In the genomic region with DNA sequence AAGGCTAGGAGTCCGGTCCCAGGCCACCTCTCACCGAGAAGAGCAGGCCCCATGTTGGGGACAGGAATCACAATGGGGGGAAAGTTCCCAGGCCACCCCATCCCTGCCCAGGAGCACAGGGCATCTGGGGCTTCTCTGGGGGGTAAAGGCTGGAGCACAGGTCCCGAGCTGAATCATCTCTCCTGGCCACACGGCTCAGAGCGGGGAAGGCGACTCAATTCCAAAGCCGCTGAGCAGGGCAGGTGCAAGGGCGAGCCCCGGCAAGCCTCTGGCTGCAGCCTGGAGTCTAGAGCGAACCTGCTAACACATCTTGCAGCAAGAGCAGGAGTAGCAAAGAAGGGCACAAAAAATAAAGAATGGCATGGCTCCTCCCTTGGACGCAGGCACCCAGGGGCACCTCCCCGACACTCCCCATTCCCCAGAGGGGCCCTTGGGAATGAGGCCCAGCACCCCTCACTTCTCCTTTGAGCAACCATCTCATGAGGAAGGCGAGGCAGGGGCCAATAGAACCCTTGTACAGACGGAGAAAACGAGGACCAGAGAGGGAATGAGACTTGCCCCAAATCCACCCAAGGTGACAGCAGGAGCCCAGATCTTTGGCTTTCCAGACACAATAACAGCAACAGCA, we compare ENCODE assay signal across 8 cellular contexts. TPM values are rescaled to one million over a fixed set of nuclear protein-coding genes. Genes with fewer than 3 reads are reported as not detected.
DNase-seq lines count a peak whose midpoint lies in the region; ATAC-seq, FAIRE-seq and TF ChIP-seq lines count a peak whose summit lies in the region.
"Had no signal": no experiment of that assay in that cellular context is flagged by ENCODE, and none has a peak within 500 bp of the region (broad histone marks: within the 10 kb centered on the region; RNA-seq: fewer than 3 reads in every experiment).

No MANE protein-coding gene starts in this region.

- CTCF ChIA-PET in HepG2 (lab: Yijun Ruan, JAX; ENCODE audit: low intra/inter-chr PET ratio, low total read pairs), result no interaction called here

- POLR2A ChIA-PET in HepG2 (lab: Yijun Ruan, JAX), result no interaction called here

- TF ChIP-seq CTCF in astrocyte (IDR thresholded peaks at IDR 0.05; ENCODE audit: insufficient read depth, low read depth, low read length) (no peak), HepG2 (CRISPR knock-in tag; IDR thresholded peaks at IDR 0.05) (no peak), testis (IDR thresholded peaks at IDR 0.05) (no peak)

- no peaks in the 10 kb centered on the region for H3K9me3 ChIP-seq in astrocyte (ENCODE audit: insufficient read depth, low read depth, low read length)
- no peaks in the 10 kb centered on the region for H3K9me3 ChIP-seq in HepG2 (ENCODE audit: low read length)
- no peaks in the 10 kb centered on the region for H3K9me3 ChIP-seq in testis

- intact Hi-C loops in HepG2 (cut with micrococcal nuclease; ENCODE audit: unreplicated experiment) (no loop called here), testis (cut with DNase I; ENCODE audit: low total_unique reads) (no loop called here)

- peaks cover 7% of the 10 kb centered on the region for H3K9me3 Mint-ChIP-seq in astrocyte (ENCODE audit: unreplicated experiment)

- H3K27me3 ChIP-seq in astrocyte (ENCODE audit: insufficient read depth, low read length), result no peaks in the 10 kb centered on the region
- H3K27me3 ChIP-seq in HepG2 (ENCODE audit: control insufficient read depth in 1 of 2, insufficient read depth in 2 of 2, low read length in 2 of 2), result no peaks in the 10 kb centered on the region
- H3K27me3 ChIP-seq in testis, result no peaks in the 10 kb centered on the region

- H3K9ac ChIP-seq in astrocyte (ENCODE audit: low read length), result peak overlapping the region; percentile 80
- H3K9ac ChIP-seq in HepG2 (ENCODE audit: insufficient read depth, low read depth, low read length), result 0 out of 2 replicates have a peak overlapping the region, but pooled peaks have one; percentile 9

- FAIRE-seq in astrocyte (lab: Jason Lieb, UNC) (no peak), HepG2 (lab: Jason Lieb, UNC) (no peak)

- peak overlapping the region; percentile 27 for H3K4me3 Mint-ChIP-seq in astrocyte (ENCODE audit: unreplicated experiment)

- ATAC-seq in HepG2, result peak; percentile 9; the same call in 2 of the 3 replicates

- H3K27ac ChIP-seq in astrocyte (ENCODE audit: low read depth, low read length) (peak overlapping the region; percentile 78), HepG2 (ENCODE audit: extremely low read length, insufficient read depth, low read length) (no peak overlapping the region), testis (peak overlapping the region; percentile 66 to 74)

- H3K36me3 ChIP-seq in astrocyte (ENCODE audit: insufficient read depth, low read length), result peaks cover 6% of the 10 kb centered on the region
- H3K36me3 ChIP-seq in HepG2 (replicated peaks in 1 of 2; ENCODE audit: control insufficient read depth in 1 of 2, insufficient read depth in 2 of 2, low read length in 2 of 2), result peaks cover 10 to 30% of the 10 kb centered on the region in 2 experiments; a peak in 4 of 5 replicates
- H3K36me3 ChIP-seq in testis (ENCODE audit: low read depth, missing control alignments), result no peaks in the 10 kb centered on the region

- no peak for TF ChIP-seq EP300 in HepG2 (IDR thresholded peaks at IDR 0.05; ENCODE audit: low read depth in 2 of 2, low read length in 2 of 2)
- TF ChIP-seq EP300 in HepG2 (CRISPR knock-in tag; IDR thresholded peaks at IDR 0.05; ENCODE audit: borderline replicate concordance), result no peak

- peak overlapping the region; percentile 78 for H3K4me2 ChIP-seq in astrocyte (ENCODE audit: low read length)
- peak overlapping the region; percentile 46 for H3K4me2 ChIP-seq in HepG2 (ENCODE audit: low read depth, low read length)

- no peak overlapping the region for H2AFZ ChIP-seq in astrocyte (ENCODE audit: low read depth, low read length)
- no peak overlapping the region for H2AFZ ChIP-seq in HepG2 (ENCODE audit: low read length)

- no peaks in the 10 kb centered on the region for H3K27me3 Mint-ChIP-seq in astrocyte (ENCODE audit: low read depth, unreplicated experiment)

- H4K20me1 ChIP-seq in astrocyte (ENCODE audit: insufficient read depth, low read length), result peaks cover 66% of the 10 kb centered on the region
- no peaks in the 10 kb centered on the region; the same call in 1 of the 2 replicates for H4K20me1 ChIP-seq in HepG2 (ENCODE audit: insufficient read depth, low read length)

- TF ChIP-seq POLR2A in HepG2 (IDR thresholded peaks at IDR 0.05; ENCODE audit: insufficient read depth in 1 of 2, low read depth in 2 of 2, low read length in 2 of 2), result no peak
- no peak for TF ChIP-seq POLR2A in testis (IDR thresholded peaks at IDR 0.05)

- DNase-seq in NCI-H1105 (lab: John Stamatoyannopoulos, UW) (peak; percentile 69), astrocyte (ENCODE audit: low read depth) (no peak), HepG2 (ENCODE audit: low spot score) (no peak), testis (no peak), T1000 (lab: John Stamatoyannopoulos, UW) (no peak), iPS-NIHi7 (ENCODE audit: extremely low spot score) (no peak), NCI-H82 treated with DMSO at 0.1 percent for 48 hours (lab: John Stamatoyannopoulos, UW; ENCODE audit: unreplicated experiment) (no peak)
- DNase-seq: stimulated activated CD4-positive, alpha-beta T cell treated with anti-CD3 and anti-CD28 coated beads, Interleukin-4, amount 100 ng/mL, for 4 hours had no signal

- TF ChIP-seq RAD21 in HepG2 (CRISPR knock-in tag; IDR thresholded peaks at IDR 0.05), result no peak

- peaks cover 36% of the 10 kb centered on the region for H3K4me1 Mint-ChIP-seq in astrocyte (ENCODE audit: low read depth, unreplicated experiment)

- 89% methylated on average over 13 of the region's 15 CpGs for WGBS in HepG2 (ENCODE audit: low lambda C conversion rate)
- 75 to 87% methylated on average over 14 to 15 of the region's 15 CpGs for WGBS in testis, 2 donors

- peak overlapping the region; percentile 87 for H3K27ac Mint-ChIP-seq in astrocyte (ENCODE audit: unreplicated experiment)

- H3K4me1 ChIP-seq in astrocyte (ENCODE audit: insufficient read depth, low read length) (peaks cover 52% of the 10 kb centered on the region), HepG2 (ENCODE audit: insufficient read depth, low read length) (peaks cover 33% of the 10 kb centered on the region), testis (peaks cover 19% of the 10 kb centered on the region)

- peaks cover 9% of the 10 kb centered on the region for H3K36me3 Mint-ChIP-seq in astrocyte (ENCODE audit: low read depth, unreplicated experiment)

- no TSS peak for BruUV-seq in HepG2 (replicated peaks; lab: Mats Ljungman, UMichigan)

- H3K4me3 ChIP-seq in astrocyte (ENCODE audit: insufficient read depth, low read depth, low read length) (no peak overlapping the region), HepG2 (replicated peaks in 1 of 3; ENCODE audit: insufficient read depth in 1 of 3, low read depth in 2 of 3, low read length in 3 of 3) (no peak overlapping the region), testis (no peak overlapping the region)

- in situ Hi-C loops in HepG2 (cut with HindIII; ENCODE audit: extremely low pct_ligation_motif_present, low pct_unique_long_range_greater_than_20kb), result no loop called here

- H3K79me2 ChIP-seq in astrocyte (ENCODE audit: insufficient read depth, low read length) (peaks cover 98% of the 10 kb centered on the region), HepG2 (ENCODE audit: insufficient read depth, low read length) (peaks cover 15% of the 10 kb centered on the region)

RNA-seq across cellular contexts. Expression of gene ALDH4A1, which starts 20.6 kb away (rescaled TPM):
- total RNA-seq in astrocyte (10.4 and 13.8 TPM in 2 replicates), HepG2 (2016; rRNA removed; fragmentation: Illumina TruSeq; extraction: Trizol) (58.5 and 76.4 TPM in 2 replicates), testis (10 to 100 TPM in 1 of 2 donors, 1 to 10 TPM in 1; 9.6 to 10.6 TPM)
- 7.2 and 7.7 TPM in 2 replicates for total RNA-seq in HepG2 (2016; cell fraction: cytosol; rRNA removed; fragmentation: Illumina TruSeq; extraction: Trizol; ENCODE audit: low read depth)
- total RNA-seq in HepG2 (2016; cell fraction: insoluble cytoplasmic fraction; rRNA removed; fragmentation: Illumina TruSeq; extraction: Trizol), result 53.0 and 79.3 TPM in 2 replicates
- total RNA-seq in HepG2 (2016; cell fraction: membrane; rRNA removed; fragmentation: Illumina TruSeq; extraction: Trizol), result 22.0 and 22.8 TPM in 2 replicates
- total RNA-seq in HepG2 (2016; cell fraction: nucleus; rRNA removed; fragmentation: Illumina TruSeq; extraction: Trizol), result 52.1 and 60.8 TPM in 2 replicates
- polyA plus RNA-seq in HepG2 (2011; rRNA removed) (229 and 240 TPM in 2 replicates), testis (ENCODE audit: insufficient read depth, low read depth, low replicate concordance) (8.2 TPM)
- polyA plus RNA-seq in HepG2 (2011; cell fraction: cytosol; rRNA removed), result 210 and 362 TPM in 2 replicates
- polyA plus RNA-seq in HepG2 (2011; cell fraction: nucleus; rRNA removed), result 328 and 432 TPM in 2 replicates
- polyA plus RNA-seq in HepG2 (2012), result 87.2 and 88.3 TPM in 2 replicates
- polyA plus RNA-seq in HepG2 (2016; cell fraction: cytosol; fragmentation: Illumina TruSeq; extraction: Trizol; ENCODE audit: low read depth), result 7.1 and 8.1 TPM in 2 replicates
- polyA plus RNA-seq in HepG2 (2016; cell fraction: insoluble cytoplasmic fraction; fragmentation: Illumina TruSeq; extraction: Trizol; ENCODE audit: low read depth), result 53.0 and 59.0 TPM in 2 replicates
- polyA plus RNA-seq in HepG2 (2016; cell fraction: membrane; fragmentation: Illumina TruSeq; extraction: Trizol; ENCODE audit: low read depth), result 16.0 and 17.1 TPM in 2 replicates
- polyA plus RNA-seq in HepG2 (2016; cell fraction: nucleus; fragmentation: Illumina TruSeq; extraction: Trizol; ENCODE audit: insufficient read depth, low read depth), result 91.4 and 94.6 TPM in 2 replicates
- polyA minus RNA-seq in HepG2 (2011; rRNA and poly(A)+ RNA removed; ENCODE audit: low replicate concordance), result 12.3 and 373 TPM in 2 replicates
- polyA minus RNA-seq in HepG2 (2011; cell fraction: cytosol; rRNA and poly(A)+ RNA removed), result 140 and 148 TPM in 2 replicates
- 129 and 138 TPM in 2 replicates for polyA minus RNA-seq in HepG2 (2011; cell fraction: nucleus; rRNA and poly(A)+ RNA removed)

RNA-seq across cellular contexts. Expression of gene IFFO2, which starts 33.5 kb away (rescaled TPM):
- 34.2 and 39.6 TPM in 2 replicates for total RNA-seq in astrocyte
- total RNA-seq in HepG2 (2016; rRNA removed; fragmentation: Illumina TruSeq; extraction: Trizol), result 16.3 and 16.7 TPM in 2 replicates
- total RNA-seq in HepG2 (2016; cell fraction: cytosol; rRNA removed; fragmentation: Illumina TruSeq; extraction: Trizol; ENCODE audit: low read depth), result 1.4 and 1.9 TPM in 2 replicates
- 12.2 and 17.7 TPM in 2 replicates for total RNA-seq in HepG2 (2016; cell fraction: insoluble cytoplasmic fraction; rRNA removed; fragmentation: Illumina TruSeq; extraction: Trizol)
- 3.8 and 4.9 TPM in 2 replicates for total RNA-seq in HepG2 (2016; cell fraction: membrane; rRNA removed; fragmentation: Illumina TruSeq; extraction: Trizol)
- 10.0 and 11.1 TPM in 2 replicates for total RNA-seq in HepG2 (2016; cell fraction: nucleus; rRNA removed; fragmentation: Illumina TruSeq; extraction: Trizol)
- polyA plus RNA-seq in HepG2 (2011; rRNA removed), result 6.9 and 7.3 TPM in 2 replicates
- polyA plus RNA-seq in HepG2 (2011; cell fraction: cytosol; rRNA removed), result 8.4 and 12.3 TPM in 2 replicates
- 21.1 and 21.8 TPM in 2 replicates for polyA plus RNA-seq in HepG2 (2011; cell fraction: nucleus; rRNA removed)
- polyA plus RNA-seq in HepG2 (2012), result 5.7 and 8.6 TPM in 2 replicates
- polyA plus RNA-seq in HepG2 (2016; cell fraction: cytosol; fragmentation: Illumina TruSeq; extraction: Trizol; ENCODE audit: low read depth), result 0.47 and 1.00 TPM in 2 replicates
- polyA plus RNA-seq in HepG2 (2016; cell fraction: insoluble cytoplasmic fraction; fragmentation: Illumina TruSeq; extraction: Trizol; ENCODE audit: low read depth), result 9.4 and 11.8 TPM in 2 replicates
- polyA plus RNA-seq in HepG2 (2016; cell fraction: membrane; fragmentation: Illumina TruSeq; extraction: Trizol; ENCODE audit: low read depth), result 1.5 and 1.6 TPM in 2 replicates
- polyA plus RNA-seq in HepG2 (2016; cell fraction: nucleus; fragmentation: Illumina TruSeq; extraction: Trizol; ENCODE audit: insufficient read depth, low read depth), result 13.9 and 14.1 TPM in 2 replicates
- 2.4 and 21.3 TPM in 2 replicates for polyA minus RNA-seq in HepG2 (2011; rRNA and poly(A)+ RNA removed; ENCODE audit: low replicate concordance)
- polyA minus RNA-seq in HepG2 (2011; cell fraction: cytosol; rRNA and poly(A)+ RNA removed), result 10.2 and 10.5 TPM in 2 replicates
- 4.0 and 6.3 TPM in 2 replicates for polyA minus RNA-seq in HepG2 (2011; cell fraction: nucleus; rRNA and poly(A)+ RNA removed)
- 1 to 10 TPM; 5.6 to 8.5 TPM for total RNA-seq in testis
- 5.0 TPM for polyA plus RNA-seq in testis (ENCODE audit: insufficient read depth, low read depth, low replicate concordance)
